ENCODE assay signal across 8 cellular contexts in genomic region chr4:2933566-2934076, GRCh38. TPM values are rescaled to one million over a fixed set of nuclear protein-coding genes. Genes with fewer than 3 reads are reported as not detected.
DNase-seq lines count a peak whose midpoint lies in the region; ATAC-seq and TF ChIP-seq lines count a peak whose summit lies in the region.

No MANE protein-coding gene starts in this region.

- TF ChIP-seq CTCF in HCT116 (IDR thresholded peaks at IDR 0.05 in 2 of 3, conservative IDR thresholded peaks at IDR 0.05 in 1 of 3; ENCODE audit: borderline replicate concordance in 1 of 3, insufficient read depth in 1 of 3, low read depth in 2 of 3, low read length in 2 of 3) (no peak), smooth muscle cell (IDR thresholded peaks at IDR 0.05; ENCODE audit: borderline replicate concordance, insufficient read depth, poor library complexity, severe bottlenecking) (no peak)

- H3K36me3 ChIP-seq in HCT116 (ENCODE audit: control insufficient read depth in 1 of 2, insufficient read depth in 2 of 2, low read length in 2 of 2) (peaks cover 3 to 41% of the 10 kb centered on the region in 2 experiments; a peak in 2 of 4 replicates), iPS-15b (ENCODE audit: control insufficient read depth, insufficient read depth, low read length) (peaks cover 45% of the 10 kb centered on the region), smooth muscle cell (ENCODE audit: low read depth) (no peaks in the 10 kb centered on the region)

- intact Hi-C loops in HCT116 (cut with micrococcal nuclease), result loop anchor here (2.0 kb wide), 1 partner anchor 169 kb away; no protein-coding TSS in a partner anchor

- no peak overlapping the region for H2AFZ ChIP-seq in HCT116 (ENCODE audit: low read depth, low read length, poor library complexity, severe bottlenecking)
- H2AFZ ChIP-seq in smooth muscle cell (ENCODE audit: low read depth), result no peak overlapping the region

- no peak for TF ChIP-seq RAD21 in HCT116 (IDR thresholded peaks at IDR 0.05; ENCODE audit: low read depth)

- H3K9me3 ChIP-seq in HCT116 (ENCODE audit: control insufficient read depth in 1 of 2, insufficient read depth in 1 of 2, low read depth in 1 of 2, low read length in 2 of 2) (no peaks in the 10 kb centered on the region), iPS-15b (ENCODE audit: control insufficient read depth, insufficient read depth, low read length) (no peaks in the 10 kb centered on the region), smooth muscle cell (replicated peaks; ENCODE audit: low read depth) (no peaks in the 10 kb centered on the region)

- RAD21 ChIA-PET in HCT116 (lab: Charles Lee; ENCODE audit: low non-redundant PET in 1 of 2, low total read pairs in 2 of 2, uncharacterized antibody in 2 of 2, unreplicated experiment in 2 of 2), result no interaction called here

- H3K4me3 Mint-ChIP-seq in activated naive CD8-positive, alpha-beta T cell treated with anti-CD3 and anti-CD28 coated beads for 36 hours, result peak overlapping the region; percentile 92

- H3K27ac ChIP-seq in HCT116 (ENCODE audit: low read depth, low read length) (peak overlapping the region; percentile 73), smooth muscle cell (ENCODE audit: low read depth) (peak overlapping the region; percentile 33)

- peaks cover 5% of the 10 kb centered on the region; the same call in 1 of the 2 replicates for H4K20me1 ChIP-seq in HCT116 (ENCODE audit: insufficient read depth)
- peaks cover 22% of the 10 kb centered on the region for H4K20me1 ChIP-seq in smooth muscle cell (ENCODE audit: low read depth)

- H3K4me1 Mint-ChIP-seq in activated naive CD8-positive, alpha-beta T cell treated with anti-CD3 and anti-CD28 coated beads for 36 hours, result peaks cover 36% of the 10 kb centered on the region

- peak overlapping the region; percentile 74 for H3K9ac ChIP-seq in HCT116 (ENCODE audit: low read length)
- H3K9ac ChIP-seq in iPS-15b (ENCODE audit: low read depth, low read length), result no peak overlapping the region
- peak overlapping the region; percentile 22 for H3K9ac ChIP-seq in smooth muscle cell (ENCODE audit: low read depth)

- H3K4me1 ChIP-seq in HCT116 (ENCODE audit: control insufficient read depth in 1 of 2, insufficient read depth in 2 of 2, low read length in 2 of 2), result peaks cover 24 to 41% of the 10 kb centered on the region in 2 experiments
- peaks cover 9% of the 10 kb centered on the region for H3K4me1 ChIP-seq in iPS-15b (ENCODE audit: control insufficient read depth, insufficient read depth, low read length)
- peaks cover 14% of the 10 kb centered on the region for H3K4me1 ChIP-seq in smooth muscle cell (ENCODE audit: low read depth)

- BruUV-seq in HCT116 (replicated peaks; lab: Mats Ljungman, UMichigan), result TSS peak; percentile 2

- no peak for DNase-seq in HCT116 (ENCODE audit: low read depth, low spot score)
- DNase-seq in activated naive CD8-positive, alpha-beta T cell treated with anti-CD3 and anti-CD28 coated beads for 36 hours, result no peak
- no peak for DNase-seq in smooth muscle cell (lab: John Stamatoyannopoulos, UW; ENCODE audit: unreplicated experiment)
- no peak for DNase-seq in NCI-H524 (lab: John Stamatoyannopoulos, UW)
- no peak for DNase-seq in NCI-H1694 (lab: John Stamatoyannopoulos, UW)
- DNase-seq in NCI-H2196 treated with DMSO at 0.1 percent for 48 hours (lab: John Stamatoyannopoulos, UW; ENCODE audit: unreplicated experiment), result no peak

- peaks cover 2% of the 10 kb centered on the region for H3K9me3 Mint-ChIP-seq in activated naive CD8-positive, alpha-beta T cell treated with anti-CD3 and anti-CD28 coated beads for 36 hours

- peaks cover 42% of the 10 kb centered on the region for H3K36me3 Mint-ChIP-seq in activated naive CD8-positive, alpha-beta T cell treated with anti-CD3 and anti-CD28 coated beads for 36 hours

- H3K27me3 ChIP-seq in HCT116 (ENCODE audit: insufficient read depth, low read length) (no peaks in the 10 kb centered on the region), iPS-15b (ENCODE audit: control insufficient read depth, insufficient read depth, low read length) (no peaks in the 10 kb centered on the region), smooth muscle cell (ENCODE audit: low read depth) (no peaks in the 10 kb centered on the region)

- peak overlapping the region; percentile 89 for H3K4me2 ChIP-seq in HCT116 (ENCODE audit: low read length)
- H3K4me2 ChIP-seq in smooth muscle cell, result peak overlapping the region; percentile 90

- POLR2A ChIA-PET in HCT116 (lab: Charles Lee), result no interaction called here

- peaks cover 36% of the 10 kb centered on the region for H3K79me2 ChIP-seq in HCT116 (ENCODE audit: insufficient read depth, low read length)
- H3K79me2 ChIP-seq in smooth muscle cell (ENCODE audit: low read depth), result peaks cover 4% of the 10 kb centered on the region

- H3K9me2 ChIP-seq in HCT116 (ENCODE audit: insufficient read depth), result no peaks in the 10 kb centered on the region

- H3K27me3 Mint-ChIP-seq in activated naive CD8-positive, alpha-beta T cell treated with anti-CD3 and anti-CD28 coated beads for 36 hours, result no peaks in the 10 kb centered on the region

- CTCF ChIA-PET in HCT116 (lab: Charles Lee), result no interaction called here

- no peak for ATAC-seq in HCT116
- ATAC-seq in GM21737 (IDR thresholded peaks at IDR 0.05; ENCODE audit: unreplicated experiment), result no peak

- no peak for TF ChIP-seq POLR2A in HCT116 (IDR thresholded peaks at IDR 0.05; ENCODE audit: borderline replicate concordance, extremely low read depth, insufficient read depth, insufficient read length)

- WGBS in smooth muscle cell (ENCODE audit: low lambda C conversion rate), result 56% methylated on average over 23 of the region's 31 CpGs

- H3K27ac Mint-ChIP-seq in activated naive CD8-positive, alpha-beta T cell treated with anti-CD3 and anti-CD28 coated beads for 36 hours, result peak overlapping the region; percentile 97

- H3K4me3 ChIP-seq in HCT116 (replicated peaks in 1 of 2; ENCODE audit: low read depth in 1 of 2, low read length in 2 of 2) (peak overlapping the region; percentile 65 to 95), iPS-15b (ENCODE audit: low read depth, low read length) (peak overlapping the region; percentile 63), smooth muscle cell (peak overlapping the region; percentile 76)

- H3F3A ChIP-seq in smooth muscle cell (ENCODE audit: low read depth), result peaks cover 17% of the 10 kb centered on the region

TF ChIP-seq in HCT116, 20 proteins besides CTCF, POLR2A, EP300 and RAD21:
- TF ChIP-seq MAX (IDR thresholded peaks at IDR 0.05), result no peak
- no peak for TF ChIP-seq CEBPB (IDR thresholded peaks at IDR 0.05; ENCODE audit: low read depth)
- no peak for TF ChIP-seq SRF (IDR thresholded peaks at IDR 0.05; ENCODE audit: low read depth)
- no peak for TF ChIP-seq FOSL1 (IDR thresholded peaks at IDR 0.05; ENCODE audit: low read depth)
- TF ChIP-seq ZBTB33 (IDR thresholded peaks at IDR 0.05; ENCODE audit: extremely low read depth, insufficient replicate concordance, low read length), result no peak
- no peak for TF ChIP-seq EGR1 (IDR thresholded peaks at IDR 0.05; ENCODE audit: low read depth)
- TF ChIP-seq ELF1 (IDR thresholded peaks at IDR 0.05; ENCODE audit: borderline replicate concordance, low read depth), result no peak
- no peak for TF ChIP-seq POLR2AphosphoS5 (IDR thresholded peaks at IDR 0.05; ENCODE audit: low read depth, low read length)
- TF ChIP-seq SP1 (IDR thresholded peaks at IDR 0.05; ENCODE audit: low read depth), result no peak
- TF ChIP-seq ZFX (IDR thresholded peaks at IDR 0.05), result no peak
- no peak for TF ChIP-seq SIN3A (IDR thresholded peaks at IDR 0.05; ENCODE audit: low read depth)
- no peak for TF ChIP-seq TCF7L2 (IDR thresholded peaks at IDR 0.05; ENCODE audit: borderline replicate concordance, extremely low read depth, insufficient read depth, insufficient read length)
- no peak for TF ChIP-seq YY1 (IDR thresholded peaks at IDR 0.05; ENCODE audit: extremely low read depth, insufficient replicate concordance, low read depth, low read length)
- no peak for TF ChIP-seq CBX3 (IDR thresholded peaks at IDR 0.05; ENCODE audit: low read depth)
- no peak for TF ChIP-seq EZH2phosphoT487 (IDR thresholded peaks at IDR 0.05; ENCODE audit: borderline replicate concordance)
- no peak for TF ChIP-seq ZNF274 (IDR thresholded peaks at IDR 0.05; ENCODE audit: low read depth, low read length)
- TF ChIP-seq EZH2 (IDR thresholded peaks at IDR 0.05), result no peak

RNA-seq across cellular contexts. Expression of gene NOP14, which starts 29.6 kb away (rescaled TPM):
- total RNA-seq in HCT116 (2021; ENCODE audit: unreplicated experiment) (67.3 TPM), smooth muscle cell (12.9 and 18.5 TPM in 2 replicates)
- polyA plus RNA-seq in HCT116 (2012), result 39.1 and 51.6 TPM in 2 replicates
- total RNA-seq in activated naive CD8-positive, alpha-beta T cell treated with anti-CD3 and anti-CD28 coated beads for 36 hours, result 100 to 1,000 TPM in 1 of 2 experiments, 10 to 100 TPM in 1; 99.1 to 102 TPM
- 10.0 and 10.9 TPM in 2 replicates for polyA plus RNA-seq in smooth muscle cell

RNA-seq across cellular contexts. Expression of gene GRK4, which starts 29.8 kb away (rescaled TPM):
- 4.2 TPM for total RNA-seq in HCT116 (2021; ENCODE audit: unreplicated experiment)
- 1.3 and 2.2 TPM in 2 replicates for polyA plus RNA-seq in HCT116 (2012)
- 1 to 10 TPM; 2.6 to 3.2 TPM for total RNA-seq in activated naive CD8-positive, alpha-beta T cell treated with anti-CD3 and anti-CD28 coated beads for 36 hours
- total RNA-seq in smooth muscle cell, result 5.2 and 6.5 TPM in 2 replicates
- polyA plus RNA-seq in smooth muscle cell, result 5.9 and 6.9 TPM in 2 replicates
